In the genomic region with DNA sequence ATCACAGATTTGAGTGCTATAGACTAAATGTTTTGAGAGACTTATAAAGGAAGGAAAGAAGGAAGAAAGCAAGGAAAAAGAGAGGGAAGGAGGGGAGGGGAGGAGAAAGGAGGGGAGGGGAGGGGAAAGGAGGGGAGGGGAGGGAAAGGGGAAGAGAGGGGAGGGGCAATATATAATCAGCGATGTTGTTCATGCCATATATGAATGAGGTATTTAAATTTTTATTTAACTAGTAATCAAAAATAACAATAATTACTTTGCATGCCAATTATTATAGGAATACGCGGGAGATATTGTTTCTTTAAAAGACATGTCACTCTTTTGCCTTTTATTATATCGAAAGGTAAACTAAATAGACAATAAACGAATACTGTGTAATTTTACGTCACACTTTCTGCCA, we compare ENCODE assay signal across 33 cellular contexts.
"Had no signal": no experiment of that assay in that cellular context is flagged by ENCODE, and none has a peak within 500 bp of the region (broad histone marks: within the 10 kb centered on the region; RNA-seq: fewer than 3 reads in every experiment).

No MANE protein-coding gene starts in this region.

- H3K4me1 ChIP-seq: adrenal gland, ascending aorta, body of pancreas, breast epithelium had no signal

- DNase-seq: activated effector memory CD4-positive, alpha-beta T cell treated with anti-CD3 and anti-CD28 coated beads, Interleukin-2, amount 50 U/mL, for 16 hours; activated effector memory CD4-positive, alpha-beta T cell treated with Interleukin-2 at 50 U/mL for 16 hours; activated gamma-delta T cell; activated gamma-delta T cell treated with Interleukin-2 at 50 U/mL for 16 hours; activated naive CD4-positive, alpha-beta T cell; activated naive CD4-positive, alpha-beta T cell treated with anti-CD3 and anti-CD28 coated beads for 36 hours; activated naive CD4-positive, alpha-beta T cell treated with anti-CD3 and anti-CD28 coated beads, Interleukin-2, amount 10 ng/mL, durations not matched to agents 7 days and 5 days; activated naive CD4-positive, alpha-beta T cell treated with anti-CD3 and anti-CD28 coated beads, Interleukin-2, amount 50 U/mL, for 16 hours; activated naive CD4-positive, alpha-beta T cell treated with Interleukin-2 at 50 U/mL for 16 hours; activated naive CD8-positive, alpha-beta T cell treated with anti-CD3 and anti-CD28 coated beads for 36 hours; activated naive CD8-positive, alpha-beta T cell treated with anti-CD3 and anti-CD28 coated beads, Interleukin-2, amount 10 ng/mL, durations not matched to agents 7 days and 5 days; activated naive CD8-positive, alpha-beta T cell treated with anti-CD3 and anti-CD28 coated beads, Interleukin-2, amount 50 U/mL, for 24 hours; activated T-cell treated with anti-CD3 and anti-CD28 coated beads, Interleukin-2, amount 50 U/mL, for 1 hour; activated T-cell treated with anti-CD3 and anti-CD28 coated beads, Interleukin-2, amount 50 U/mL, for 24 hours; activated T-cell treated with anti-CD3 and anti-CD28 coated beads, Interleukin-2, amount 50 U/mL, for 4 hours; activated T-cell treated with anti-CD3 and anti-CD28 coated beads, Interleukin-2, amount 50 U/mL, for 48 hours; activated T-cell treated with anti-CD3 and anti-CD28 coated beads, Interleukin-2, amount 50 U/mL, for 72 hours; adrenal gland; amniotic stem cell; amygdala; anterior cingulate cortex; body of pancreas; brain microvascular endothelial cell; caudate nucleus; central memory CD4-positive, alpha-beta T cell; cerebellar nuclear complex had no signal

- H3K36me3 ChIP-seq: adrenal gland, ascending aorta, brain microvascular endothelial cell, breast epithelium, cardiac muscle cell had no signal

- H3K4me3 ChIP-seq: adrenal gland, ascending aorta, body of pancreas, breast epithelium, cardiac muscle cell had no signal

- H3K27ac ChIP-seq: adrenal gland, ascending aorta, body of pancreas, brain microvascular endothelial cell, breast epithelium, cardiac muscle cell had no signal

- ATAC-seq: activated naive CD4-positive, alpha-beta T cell treated with anti-CD3 and anti-CD28 coated beads, Interleukin-2, amount 50 U/mL, for 72 hours; activated naive CD8-positive, alpha-beta T cell treated with anti-CD3 and anti-CD28 coated beads, Interleukin-2, amount 50 U/mL, for 24 hours; activated T-cell treated with anti-CD3 and anti-CD28 coated beads, Interleukin-2, amount 50 U/mL, for 4 hours; activated T-cell treated with anti-CD3 and anti-CD28 coated beads, Interleukin-2, amount 50 U/mL, for 72 hours; activated T-helper 17 cell treated with anti-CD3 and anti-CD28 coated beads, Interleukin-2, amount 50 U/mL, for 72 hours; body of pancreas had no signal

- H3K9me3 ChIP-seq: adrenal gland, ascending aorta, body of pancreas, breast epithelium had no signal

- H3K27me3 ChIP-seq: adrenal gland, ascending aorta, body of pancreas, brain microvascular endothelial cell, breast epithelium, cardiac muscle cell had no signal

- FAIRE-seq: astrocyte, bronchial epithelial cell had no signal
